Comparison of ENCODE assay signal across 8 cellular contexts in genomic region chr1:1599030-1599916, GRCh38. TPM values are rescaled to one million over a fixed set of nuclear protein-coding genes. Genes with fewer than 3 reads are reported as not detected.
DNase-seq lines count a peak whose midpoint lies in the region; ATAC-seq, FAIRE-seq and TF ChIP-seq lines count a peak whose summit lies in the region.

No MANE protein-coding gene starts in this region.

- peak overlapping the region; percentile 24 for H2BK5ac ChIP-seq in neuronal stem cell (ENCODE audit: low read length)

- H2AK5ac ChIP-seq in neuronal stem cell (ENCODE audit: low read depth, low read length): peak overlapping the region; percentile 30

- TF ChIP-seq POLR2A in GM12891 (IDR thresholded peaks at IDR 0.05; ENCODE audit: low read depth, low read length): no peak

- peak overlapping the region; percentile 83 for H3K4me2 ChIP-seq in neuronal stem cell (ENCODE audit: insufficient read depth, low read length, poor library complexity, severe bottlenecking)

- H3K27ac ChIP-seq in esophagus (ENCODE audit: low read depth in 2 of 2, low read length in 1 of 2) (no peak overlapping the region), neuronal stem cell (replicated peaks; ENCODE audit: low read length) (no peak overlapping the region)

- H3K27me3 ChIP-seq in esophagus (ENCODE audit: control insufficient read depth in 1 of 2, insufficient read depth in 2 of 2, low read length in 2 of 2) (peaks cover 0 to 7% of the 10 kb centered on the region in 2 donors), neuronal stem cell (ENCODE audit: control insufficient read depth in 3 of 3, insufficient read depth in 3 of 3, low read depth in 1 of 3, low read length in 3 of 3) (peaks cover 20 to 59% (median 26%) of the 10 kb centered on the region in 3 experiments)

- no peak overlapping the region for H2BK15ac ChIP-seq in neuronal stem cell (ENCODE audit: low read length)

- H2BK12ac ChIP-seq in neuronal stem cell (ENCODE audit: low read length): peak overlapping the region; percentile 41

- H3K18ac ChIP-seq in neuronal stem cell (ENCODE audit: low read length): peak overlapping the region; percentile 92

- peak overlapping the region; percentile 86 for H2AFZ ChIP-seq in neuronal stem cell (ENCODE audit: low read length)

- peaks cover 2% of the 10 kb centered on the region for H3K79me1 ChIP-seq in neuronal stem cell (ENCODE audit: low read depth, low read length)

- ATAC-seq in HG03097 (IDR thresholded peaks at IDR 0.05; ENCODE audit: low FRiP score, unreplicated experiment): no peak

- 10 to 16% methylated on average over 93 to 108 of the region's 108 CpGs for WGBS in esophagus, 2 donors
- WGBS in neuronal stem cell (ENCODE audit: extremely low coverage in 2 of 2, insufficient read length in 2 of 2, insufficient replicate concordance in 1 of 2), 2 donors: no CpG with 5 or more reads among the region's 108 CpGs

- no peak overlapping the region for H2BK120ac ChIP-seq in neuronal stem cell (ENCODE audit: low read depth, low read length)

- H3K9me3 ChIP-seq in esophagus (ENCODE audit: control insufficient read depth in 2 of 2, insufficient read depth in 1 of 2, low read depth in 1 of 2, low read length in 1 of 2) (peaks cover 0 to 2% of the 10 kb centered on the region in 2 donors), neuronal stem cell (replicated peaks in 1 of 2; ENCODE audit: control insufficient read depth in 2 of 2, insufficient read depth in 1 of 2, low read depth in 1 of 2, low read length in 2 of 2) (peaks cover 0 to 2% of the 10 kb centered on the region in 2 donors)

- peak; percentile 82 for FAIRE-seq in GM12891 (lab: Jason Lieb, UNC)

- no peak overlapping the region for H4K91ac ChIP-seq in neuronal stem cell (ENCODE audit: low read depth, low read length, poor library complexity)

- H3K4me3 ChIP-seq in WI38 (ENCODE audit: low read depth, low read length) (peak overlapping the region; percentile 29; the same call in 1 of the 2 replicates), esophagus (ENCODE audit: low read depth in 1 of 2, low read length in 2 of 2) (peak overlapping the region; percentile 44 to 63), neuronal stem cell (ENCODE audit: low read length in 2 of 2) (peak overlapping the region; percentile 61 to 84)

- peak overlapping the region; percentile 96 for H3K23ac ChIP-seq in neuronal stem cell (ENCODE audit: low read depth, low read length, poor library complexity)

- no peak for TF ChIP-seq CTCF in WI38 (IDR thresholded peaks at IDR 0.05; ENCODE audit: low read depth, low read length)

- peak overlapping the region; percentile 43 for H4K8ac ChIP-seq in neuronal stem cell (ENCODE audit: low read depth, low read length)

- H3K36me3 ChIP-seq in esophagus (ENCODE audit: control insufficient read depth in 2 of 2, insufficient read depth in 2 of 2, low read length in 1 of 2): no peaks in the 10 kb centered on the region
- no peaks in the 10 kb centered on the region for H3K36me3 ChIP-seq in neuronal stem cell (replicated peaks in 1 of 2; ENCODE audit: control insufficient read depth in 2 of 2, insufficient read depth in 2 of 2, low read length in 2 of 2)

- peak overlapping the region; percentile 92 for H3K9ac ChIP-seq in neuronal stem cell (ENCODE audit: low read depth, low read length, poor library complexity)

- in situ Hi-C loops in ACHN (cut with HindIII; ENCODE audit: low pct_ligation_motif_present, low pct_unique_long_range_greater_than_20kb, low sequenced_read_pairs): no loop called here

- DNase-seq in ACHN (peak; percentile 27), GM12891 (ENCODE audit: insufficient read length, low spot score) (peak; percentile 55), neuronal stem cell (ENCODE audit: low spot score) (peak; percentile 44), dedifferentiated amniotic fluid mesenchymal stem cell (ENCODE audit: extremely low spot score) (no peak), DMS153 treated with DMSO at 0.1 percent for 48 hours (lab: John Stamatoyannopoulos, UW; ENCODE audit: unreplicated experiment) (no peak)

- H3K14ac ChIP-seq in neuronal stem cell (ENCODE audit: low read length): peak overlapping the region; percentile 89

- H3K4ac ChIP-seq in neuronal stem cell (ENCODE audit: low read length): no peak overlapping the region

- H3K4me1 ChIP-seq in esophagus (ENCODE audit: control insufficient read depth in 2 of 2, insufficient read depth in 2 of 2, low read length in 1 of 2) (peaks cover 13 to 17% of the 10 kb centered on the region in 2 donors), neuronal stem cell (ENCODE audit: control insufficient read depth in 2 of 2, insufficient read depth in 1 of 2, low read depth in 1 of 2, low read length in 2 of 2) (peaks cover 10 to 22% of the 10 kb centered on the region in 2 donors)

TF ChIP-seq in GM12891, 5 proteins besides CTCF, POLR2A, EP300 and RAD21:
- TF ChIP-seq SPI1 (IDR thresholded peaks at IDR 0.05; ENCODE audit: low read depth, low read length): no peak
- TF ChIP-seq PAX5 (IDR thresholded peaks at IDR 0.05; ENCODE audit: insufficient read depth, low read length, severe bottlenecking): no peak
- no peak for TF ChIP-seq TAF1 (IDR thresholded peaks at IDR 0.05; ENCODE audit: low read depth, low read length)

RNA-seq across cellular contexts. Expression of gene FNDC10, which starts 0.7 kb away (rescaled TPM):
- 1.1 TPM for polyA plus RNA-seq in GM12891 (2012; ENCODE audit: low read depth, missing spikeins)
- 1 to 10 TPM; 7.5 to 8.3 TPM for polyA plus RNA-seq in esophagus
- polyA plus RNA-seq in neuronal stem cell (2013, experiment 1 of 2): 12.4 TPM
- 11.8 TPM for polyA plus RNA-seq in neuronal stem cell (2013, experiment 2 of 2)

RNA-seq across cellular contexts. Expression of gene MIB2, which starts 16.0 kb away (rescaled TPM):
- 29.4 TPM for polyA plus RNA-seq in GM12891 (2012; ENCODE audit: low read depth, missing spikeins)
- polyA plus RNA-seq in esophagus: 100 to 1,000 TPM in 1 of 2 donors, 10 to 100 TPM in 1; 89.9 to 153 TPM
- 60.6 TPM for polyA plus RNA-seq in neuronal stem cell (2013, experiment 1 of 2)
- 58.5 TPM for polyA plus RNA-seq in neuronal stem cell (2013, experiment 2 of 2)

RNA-seq across cellular contexts. Expression of gene SSU72, which starts 24.6 kb away (rescaled TPM):
- 81.8 TPM for polyA plus RNA-seq in GM12891 (2012; ENCODE audit: low read depth, missing spikeins)
- polyA plus RNA-seq in esophagus: 10 to 100 TPM; 67.7 to 91.4 TPM
- polyA plus RNA-seq in neuronal stem cell (2013, experiment 1 of 2): 147 TPM
- 144 TPM for polyA plus RNA-seq in neuronal stem cell (2013, experiment 2 of 2)

RNA-seq across cellular contexts. Expression of gene MMP23B, which starts 32.7 kb away (rescaled TPM):
- 2.8 TPM for polyA plus RNA-seq in GM12891 (2012; ENCODE audit: low read depth, missing spikeins)
- polyA plus RNA-seq in esophagus: 1 to 10 TPM in 1 of 2 donors, under 1 TPM in 1; 0.91 to 2.7 TPM
- polyA plus RNA-seq in neuronal stem cell (2013, experiment 1 of 2): 11.0 TPM
- 10.6 TPM for polyA plus RNA-seq in neuronal stem cell (2013, experiment 2 of 2)

RNA-seq across cellular contexts. Expression of gene TMEM240, which starts 58.8 kb away (rescaled TPM):
- polyA plus RNA-seq in GM12891 (2012; ENCODE audit: low read depth, missing spikeins): 0.50 TPM
- 1 to 10 TPM; 2.1 to 3.1 TPM for polyA plus RNA-seq in esophagus
- polyA plus RNA-seq in neuronal stem cell (2013, experiment 1 of 2): 8.8 TPM
- 8.6 TPM for polyA plus RNA-seq in neuronal stem cell (2013, experiment 2 of 2)

Comparison
In these comparisons a context has a peak if more than half of its experiments do, and no peak if none do; other contexts are left out.
1. DNase-seq: peak in ACHN (single experiment), GM12891 (single experiment) and neuronal stem cell (single experiment); none in dedifferentiated amniotic fluid mesenchymal stem cell (single experiment) and DMS153 treated with DMSO at 0.1 percent for 48 hours (single experiment).
2. Peak in every context shown above with its lines, with median percentiles within 50 percentile points of each other: H3K4me3 ChIP-seq.